ENCODE assay signal across 1 cellular context in the genomic region with DNA sequence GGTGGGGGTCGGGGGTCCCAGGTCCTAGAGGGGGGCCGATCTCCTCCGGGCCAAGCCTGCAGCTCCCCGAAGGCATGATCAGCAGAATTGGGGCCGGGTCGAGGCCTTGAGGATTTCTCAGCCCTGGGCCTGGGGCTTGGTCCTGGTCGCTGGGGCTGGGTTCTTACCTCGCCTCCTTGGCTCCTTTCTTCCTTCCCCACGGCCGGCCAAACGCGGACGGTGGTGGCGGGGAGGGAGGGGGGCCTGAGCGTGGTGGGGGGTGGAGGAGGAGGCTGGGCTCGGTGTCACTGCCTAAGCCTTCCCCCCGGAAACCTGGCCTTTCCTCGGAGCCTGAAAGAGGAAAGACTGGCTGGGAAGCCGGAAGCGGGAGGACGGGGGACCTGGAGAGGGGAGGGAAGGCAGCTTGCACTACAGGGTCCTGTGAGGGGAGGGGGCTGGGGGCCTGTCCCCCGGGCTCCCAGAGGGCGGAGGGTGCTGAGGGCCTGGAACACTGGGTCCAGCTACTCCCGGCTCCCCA.
A peak's percentile ranks its signal among the peaks of the same experiment; 100 is the strongest.
TF ChIP-seq lines count a peak whose summit lies in the region.

A gene with protein sequence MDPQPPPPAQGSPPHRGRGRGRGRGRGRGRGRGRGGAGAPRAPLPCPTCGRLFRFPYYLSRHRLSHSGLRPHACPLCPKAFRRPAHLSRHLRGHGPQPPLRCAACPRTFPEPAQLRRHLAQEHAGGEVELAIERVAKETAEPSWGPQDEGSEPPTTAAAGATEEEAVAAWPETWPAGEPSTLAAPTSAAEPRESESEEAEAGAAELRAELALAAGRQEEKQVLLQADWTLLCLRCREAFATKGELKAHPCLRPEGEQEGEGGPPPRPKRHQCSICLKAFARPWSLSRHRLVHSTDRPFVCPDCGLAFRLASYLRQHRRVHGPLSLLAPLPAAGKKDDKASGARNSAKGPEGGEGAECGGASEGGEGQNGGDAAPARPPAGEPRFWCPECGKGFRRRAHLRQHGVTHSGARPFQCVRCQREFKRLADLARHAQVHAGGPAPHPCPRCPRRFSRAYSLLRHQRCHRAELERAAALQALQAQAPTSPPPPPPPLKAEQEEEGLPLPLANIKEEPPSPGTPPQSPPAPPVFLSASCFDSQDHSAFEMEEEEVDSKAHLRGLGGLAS (minus strand): TSS at position 221 of the 517 bp plus-strand sequence. CDS start 1,209 bp downstream, outside the sequence.

TF ChIP-seq in HEK293, 187 proteins besides CTCF, POLR2A, EP300 and RAD21 (continued from another document):
- TF ChIP-seq, protein P1, sequence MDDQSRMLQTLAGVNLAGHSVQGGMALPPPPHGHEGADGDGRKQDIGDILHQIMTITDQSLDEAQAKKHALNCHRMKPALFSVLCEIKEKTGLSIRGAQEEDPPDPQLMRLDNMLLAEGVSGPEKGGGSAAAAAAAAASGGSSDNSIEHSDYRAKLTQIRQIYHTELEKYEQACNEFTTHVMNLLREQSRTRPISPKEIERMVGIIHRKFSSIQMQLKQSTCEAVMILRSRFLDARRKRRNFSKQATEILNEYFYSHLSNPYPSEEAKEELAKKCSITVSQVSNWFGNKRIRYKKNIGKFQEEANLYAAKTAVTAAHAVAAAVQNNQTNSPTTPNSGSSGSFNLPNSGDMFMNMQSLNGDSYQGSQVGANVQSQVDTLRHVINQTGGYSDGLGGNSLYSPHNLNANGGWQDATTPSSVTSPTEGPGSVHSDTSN (CRISPR knock-in tag; IDR thresholded peaks at IDR 0.05) = peak; percentile 70; the same call in 1 of the 2 replicates
- TF ChIP-seq ZNF114 (tag by site-specific recombination; IDR thresholded peaks at IDR 0.05) = no peak
- TF ChIP-seq MEIS1 (CRISPR knock-in tag; IDR thresholded peaks at IDR 0.05; ENCODE audit: borderline replicate concordance) = no peak
- no peak for TF ChIP-seq TCF7L2 (IDR thresholded peaks at IDR 0.05; ENCODE audit: borderline replicate concordance, low read depth, low read length)
- TF ChIP-seq GLIS1 (tag by site-specific recombination; IDR thresholded peaks at IDR 0.05) = peak; percentile 82
- TF ChIP-seq ZNF791 (tag by site-specific recombination; IDR thresholded peaks at IDR 0.05) = no peak
- no peak for TF ChIP-seq ZNF837 (tag by site-specific recombination; IDR thresholded peaks at IDR 0.05)
- TF ChIP-seq ZNF155 (tag by site-specific recombination; IDR thresholded peaks at IDR 0.05) = no peak
- no peak for TF ChIP-seq ZNF514 (tag by site-specific recombination; IDR thresholded peaks at IDR 0.05)
- no peak for TF ChIP-seq ZNF23 (tag by site-specific recombination; IDR thresholded peaks at IDR 0.05; ENCODE audit: borderline replicate concordance)
- TF ChIP-seq ZNF664 (tag by site-specific recombination; IDR thresholded peaks at IDR 0.05) = no peak
- no peak for TF ChIP-seq ZNF140 (tag by site-specific recombination; IDR thresholded peaks at IDR 0.05)
- TF ChIP-seq ZBTB20 (tag by site-specific recombination; IDR thresholded peaks at IDR 0.05) = no peak; the same call in 1 of the 2 replicates
- TF ChIP-seq, protein P2, sequence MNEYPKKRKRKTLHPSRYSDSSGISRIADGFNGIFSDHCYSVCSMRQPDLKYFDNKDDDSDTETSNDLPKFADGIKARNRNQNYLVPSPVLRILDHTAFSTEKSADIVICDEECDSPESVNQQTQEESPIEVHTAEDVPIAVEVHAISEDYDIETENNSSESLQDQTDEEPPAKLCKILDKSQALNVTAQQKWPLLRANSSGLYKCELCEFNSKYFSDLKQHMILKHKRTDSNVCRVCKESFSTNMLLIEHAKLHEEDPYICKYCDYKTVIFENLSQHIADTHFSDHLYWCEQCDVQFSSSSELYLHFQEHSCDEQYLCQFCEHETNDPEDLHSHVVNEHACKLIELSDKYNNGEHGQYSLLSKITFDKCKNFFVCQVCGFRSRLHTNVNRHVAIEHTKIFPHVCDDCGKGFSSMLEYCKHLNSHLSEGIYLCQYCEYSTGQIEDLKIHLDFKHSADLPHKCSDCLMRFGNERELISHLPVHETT (tag by site-specific recombination; IDR thresholded peaks at IDR 0.05) = no peak
- TF ChIP-seq BCL11B (tag by site-specific recombination; IDR thresholded peaks at IDR 0.05; ENCODE audit: low read depth) = no peak
- no peak for TF ChIP-seq ZFP3 (tag by site-specific recombination; IDR thresholded peaks at IDR 0.05; ENCODE audit: low read depth)
- no peak for TF ChIP-seq ZNF221 (tag by site-specific recombination; IDR thresholded peaks at IDR 0.05; ENCODE audit: borderline replicate concordance)
- no peak for TF ChIP-seq ZNF670 (tag by site-specific recombination; IDR thresholded peaks at IDR 0.05; ENCODE audit: low read depth)
- TF ChIP-seq ZNF248 (tag by site-specific recombination; IDR thresholded peaks at IDR 0.05) = no peak
- TF ChIP-seq SETDB1 (IDR thresholded peaks at IDR 0.05; ENCODE audit: insufficient read length, low read length) = no peak
- TF ChIP-seq ZXDB (tag by site-specific recombination; IDR thresholded peaks at IDR 0.05) = peak; percentile 60
- no peak for TF ChIP-seq ZNF138 (tag by site-specific recombination; IDR thresholded peaks at IDR 0.05; ENCODE audit: borderline replicate concordance)
- no peak for TF ChIP-seq ZNF701 (tag by site-specific recombination; IDR thresholded peaks at IDR 0.05)
- no peak for TF ChIP-seq ZNF324 (tag by site-specific recombination; IDR thresholded peaks at IDR 0.05)
- peak; percentile 51 for TF ChIP-seq ZNF366 (tag by site-specific recombination; conservative IDR thresholded peaks at IDR 0.05)
- peak; percentile 80; the same call in 1 of the 2 replicates for TF ChIP-seq ZNF391 (tag by site-specific recombination; IDR thresholded peaks at IDR 0.05; ENCODE audit: borderline replicate concordance, low read depth)
- TF ChIP-seq, protein P3, sequence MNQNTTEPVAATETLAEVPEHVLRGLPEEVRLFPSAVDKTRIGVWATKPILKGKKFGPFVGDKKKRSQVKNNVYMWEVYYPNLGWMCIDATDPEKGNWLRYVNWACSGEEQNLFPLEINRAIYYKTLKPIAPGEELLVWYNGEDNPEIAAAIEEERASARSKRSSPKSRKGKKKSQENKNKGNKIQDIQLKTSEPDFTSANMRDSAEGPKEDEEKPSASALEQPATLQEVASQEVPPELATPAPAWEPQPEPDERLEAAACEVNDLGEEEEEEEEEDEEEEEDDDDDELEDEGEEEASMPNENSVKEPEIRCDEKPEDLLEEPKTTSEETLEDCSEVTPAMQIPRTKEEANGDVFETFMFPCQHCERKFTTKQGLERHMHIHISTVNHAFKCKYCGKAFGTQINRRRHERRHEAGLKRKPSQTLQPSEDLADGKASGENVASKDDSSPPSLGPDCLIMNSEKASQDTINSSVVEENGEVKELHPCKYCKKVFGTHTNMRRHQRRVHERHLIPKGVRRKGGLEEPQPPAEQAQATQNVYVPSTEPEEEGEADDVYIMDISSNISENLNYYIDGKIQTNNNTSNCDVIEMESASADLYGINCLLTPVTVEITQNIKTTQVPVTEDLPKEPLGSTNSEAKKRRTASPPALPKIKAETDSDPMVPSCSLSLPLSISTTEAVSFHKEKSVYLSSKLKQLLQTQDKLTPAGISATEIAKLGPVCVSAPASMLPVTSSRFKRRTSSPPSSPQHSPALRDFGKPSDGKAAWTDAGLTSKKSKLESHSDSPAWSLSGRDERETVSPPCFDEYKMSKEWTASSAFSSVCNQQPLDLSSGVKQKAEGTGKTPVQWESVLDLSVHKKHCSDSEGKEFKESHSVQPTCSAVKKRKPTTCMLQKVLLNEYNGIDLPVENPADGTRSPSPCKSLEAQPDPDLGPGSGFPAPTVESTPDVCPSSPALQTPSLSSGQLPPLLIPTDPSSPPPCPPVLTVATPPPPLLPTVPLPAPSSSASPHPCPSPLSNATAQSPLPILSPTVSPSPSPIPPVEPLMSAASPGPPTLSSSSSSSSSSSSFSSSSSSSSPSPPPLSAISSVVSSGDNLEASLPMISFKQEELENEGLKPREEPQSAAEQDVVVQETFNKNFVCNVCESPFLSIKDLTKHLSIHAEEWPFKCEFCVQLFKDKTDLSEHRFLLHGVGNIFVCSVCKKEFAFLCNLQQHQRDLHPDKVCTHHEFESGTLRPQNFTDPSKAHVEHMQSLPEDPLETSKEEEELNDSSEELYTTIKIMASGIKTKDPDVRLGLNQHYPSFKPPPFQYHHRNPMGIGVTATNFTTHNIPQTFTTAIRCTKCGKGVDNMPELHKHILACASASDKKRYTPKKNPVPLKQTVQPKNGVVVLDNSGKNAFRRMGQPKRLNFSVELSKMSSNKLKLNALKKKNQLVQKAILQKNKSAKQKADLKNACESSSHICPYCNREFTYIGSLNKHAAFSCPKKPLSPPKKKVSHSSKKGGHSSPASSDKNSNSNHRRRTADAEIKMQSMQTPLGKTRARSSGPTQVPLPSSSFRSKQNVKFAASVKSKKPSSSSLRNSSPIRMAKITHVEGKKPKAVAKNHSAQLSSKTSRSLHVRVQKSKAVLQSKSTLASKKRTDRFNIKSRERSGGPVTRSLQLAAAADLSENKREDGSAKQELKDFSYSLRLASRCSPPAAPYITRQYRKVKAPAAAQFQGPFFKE (tag by site-specific recombination; IDR thresholded peaks at IDR 0.05; ENCODE audit: borderline replicate concordance) = no peak
- no peak for TF ChIP-seq ZNF558 (tag by site-specific recombination; IDR thresholded peaks at IDR 0.05)
- TF ChIP-seq ZNF426 (tag by site-specific recombination; IDR thresholded peaks at IDR 0.05) = no peak
- no peak for TF ChIP-seq BCL11A (tag by site-specific recombination; IDR thresholded peaks at IDR 0.05; ENCODE audit: low read depth)
